23 cellular contexts compared by ENCODE assay signal in the genomic region with DNA sequence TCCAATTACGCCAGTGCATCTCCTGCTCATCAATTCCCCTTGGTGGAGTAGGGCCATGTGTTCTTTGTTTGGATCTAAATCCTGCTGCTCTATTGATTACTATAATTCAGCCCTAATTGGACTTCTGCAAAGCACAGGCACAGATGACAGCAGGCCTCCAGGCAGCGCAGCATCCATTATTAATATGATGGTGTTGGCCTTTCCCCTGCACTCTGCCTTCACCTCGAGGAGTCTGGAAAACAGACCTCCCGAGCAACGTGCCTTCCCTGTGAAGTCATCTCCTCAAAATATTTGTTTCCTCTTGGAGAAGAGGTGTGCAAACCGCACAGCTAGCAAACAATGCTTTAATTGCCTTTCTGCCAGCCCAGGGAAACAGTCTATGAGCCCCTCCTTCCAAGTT.
DNase-seq lines count a peak whose midpoint lies in the region; ATAC-seq and TF ChIP-seq lines count a peak whose summit lies in the region.
"Had no signal": no experiment of that assay in that cellular context is flagged by ENCODE, and none has a peak within 500 bp of the region (broad histone marks: within the 10 kb centered on the region; RNA-seq: fewer than 3 reads in every experiment).

No MANE protein-coding gene starts in this region.

- H3K9me3 Mint-ChIP-seq in progenitor cell of endocrine pancreas (ENCODE audit: low read depth): peaks cover 13% of the 10 kb centered on the region

- no peaks in the 10 kb centered on the region for H3K27me3 ChIP-seq in neural cell (ENCODE audit: insufficient read depth, low read depth, low read length)

- H2AFZ ChIP-seq in neural cell (ENCODE audit: low read depth, low read length): no peak overlapping the region
- H2AFZ ChIP-seq: GM23248, PC-9 had no signal

- H3K9me3 ChIP-seq in neural cell (ENCODE audit: low read length): no peaks in the 10 kb centered on the region
- H3K9me3 ChIP-seq: SJCRH30 had no signal

- H3K4me1 Mint-ChIP-seq in progenitor cell of endocrine pancreas (ENCODE audit: low read depth): peaks cover 6% of the 10 kb centered on the region

- no peaks in the 10 kb centered on the region for H3K79me2 ChIP-seq in neural cell (replicated peaks; ENCODE audit: insufficient read depth, low read length)

- H3K4me2 ChIP-seq in neural cell (ENCODE audit: low read length): no peak overlapping the region
- H3K4me2 ChIP-seq: PC-9 had no signal

- H3K4me3 Mint-ChIP-seq in progenitor cell of endocrine pancreas (ENCODE audit: low read depth): no peak overlapping the region

- ATAC-seq in HG03025 (IDR thresholded peaks at IDR 0.05; ENCODE audit: low FRiP score, unreplicated experiment): no peak
- ATAC-seq: K562, Right ventricle myocardium inferior had no signal

- peak overlapping the region; percentile 78 for H3K27ac Mint-ChIP-seq in progenitor cell of endocrine pancreas

- H3K27me3 Mint-ChIP-seq in progenitor cell of endocrine pancreas: no peaks in the 10 kb centered on the region

- H3K36me3 Mint-ChIP-seq in progenitor cell of endocrine pancreas (ENCODE audit: insufficient read depth): peaks cover 4% of the 10 kb centered on the region

- no peaks in the 10 kb centered on the region for H4K20me1 ChIP-seq in neural cell (ENCODE audit: insufficient read depth)

- no peaks in the 10 kb centered on the region for H3K9me2 ChIP-seq in neural cell (ENCODE audit: insufficient read depth, low read length)

- DNase-seq in NCI-H748 (lab: John Stamatoyannopoulos, UW; ENCODE audit: unreplicated experiment) (peak; percentile 31), NCI-H748 treated with DMSO at 0.1 percent for 48 hours (lab: John Stamatoyannopoulos, UW) (no peak), NCI-H2227 treated with DMSO at 0.1 percent for 48 hours (lab: John Stamatoyannopoulos, UW) (peak; percentile 100), progenitor cell of endocrine pancreas (ENCODE audit: low spot score, unreplicated experiment) (no peak), ureter (ENCODE audit: low spot score) (no peak), D341Med (ENCODE audit: low spot score) (no peak)
- DNase-seq: DMS53, GM23248, H7, Kasumi-1, NCI-H1105 treated with DMSO at 0.1 percent for 48 hours, NCI-H1694, NCI-H2029 treated with DMSO at 0.1 percent for 48 hours, NCI-H345, NCI-H510A treated with DMSO at 0.1 percent for 48 hours, NCI-H774, SJCRH30 had no signal

- H3K9ac ChIP-seq in neural cell (ENCODE audit: low read length): no peak overlapping the region
- H3K9ac ChIP-seq: GM23248 had no signal

- no peaks in the 10 kb centered on the region for H3F3A ChIP-seq in neural cell (ENCODE audit: insufficient read depth, low read length, poor library complexity, severe bottlenecking)

- H3K27ac ChIP-seq in neural cell (ENCODE audit: low read length): no peak overlapping the region
- H3K27ac ChIP-seq: 22Rv1, GM23248, PC-9, SJCRH30 had no signal

- TF ChIP-seq EP300 in neural cell (conservative IDR thresholded peaks at IDR 0.05; ENCODE audit: poor library complexity, severe bottlenecking): no peak

- no peak for TF ChIP-seq CTCF in neural cell (IDR thresholded peaks at IDR 0.05; ENCODE audit: poor library complexity, severe bottlenecking)
- TF ChIP-seq CTCF in progenitor cell of endocrine pancreas (IDR thresholded peaks at IDR 0.05; ENCODE audit: unreplicated experiment): no peak

- TF ChIP-seq RAD21 in neural cell (conservative IDR thresholded peaks at IDR 0.05): no peak

- no peaks in the 10 kb centered on the region for H3K36me3 ChIP-seq in neural cell (ENCODE audit: insufficient read depth, low read length)
- H3K36me3 ChIP-seq: SJCRH30 had no signal

- no peak overlapping the region for H3K4me3 ChIP-seq in neural cell (ENCODE audit: low read length)
- H3K4me3 ChIP-seq: GM23248, K562, PC-9, SJCRH30 had no signal

TF ChIP-seq in neural cell, 6 proteins besides CTCF, POLR2A, EP300 and RAD21:
- peak; percentile 82 for TF ChIP-seq POLR2AphosphoS5 (IDR thresholded peaks at IDR 0.05)
- TF ChIP-seq EZH2 (IDR thresholded peaks at IDR 0.05; ENCODE audit: borderline replicate concordance, insufficient read depth, low read length, poor library complexity, severe bottlenecking): no peak

Comparison
In these comparisons a context has a peak if more than half of its experiments do, and no peak if none do; other contexts are left out.
1. DNase-seq: peak in NCI-H748 (single experiment) and NCI-H2227 treated with DMSO at 0.1 percent for 48 hours (single experiment); none in NCI-H748 treated with DMSO at 0.1 percent for 48 hours (single experiment), progenitor cell of endocrine pancreas (single experiment), ureter (single experiment) and D341Med (single experiment).